ENCODE assay signal across 1 cellular context in genomic region chr9:111482656-111483418, GRCh38.
TF ChIP-seq lines count a peak whose summit lies in the region.

No MANE protein-coding gene starts in this region.

TF ChIP-seq in IMR-90, 13 proteins besides CTCF, POLR2A, EP300 and RAD21 (continued from another document):
- TF ChIP-seq RFX5 (IDR thresholded peaks at IDR 0.05; ENCODE audit: low read depth, low read length) = no peak
